In the genomic region with DNA sequence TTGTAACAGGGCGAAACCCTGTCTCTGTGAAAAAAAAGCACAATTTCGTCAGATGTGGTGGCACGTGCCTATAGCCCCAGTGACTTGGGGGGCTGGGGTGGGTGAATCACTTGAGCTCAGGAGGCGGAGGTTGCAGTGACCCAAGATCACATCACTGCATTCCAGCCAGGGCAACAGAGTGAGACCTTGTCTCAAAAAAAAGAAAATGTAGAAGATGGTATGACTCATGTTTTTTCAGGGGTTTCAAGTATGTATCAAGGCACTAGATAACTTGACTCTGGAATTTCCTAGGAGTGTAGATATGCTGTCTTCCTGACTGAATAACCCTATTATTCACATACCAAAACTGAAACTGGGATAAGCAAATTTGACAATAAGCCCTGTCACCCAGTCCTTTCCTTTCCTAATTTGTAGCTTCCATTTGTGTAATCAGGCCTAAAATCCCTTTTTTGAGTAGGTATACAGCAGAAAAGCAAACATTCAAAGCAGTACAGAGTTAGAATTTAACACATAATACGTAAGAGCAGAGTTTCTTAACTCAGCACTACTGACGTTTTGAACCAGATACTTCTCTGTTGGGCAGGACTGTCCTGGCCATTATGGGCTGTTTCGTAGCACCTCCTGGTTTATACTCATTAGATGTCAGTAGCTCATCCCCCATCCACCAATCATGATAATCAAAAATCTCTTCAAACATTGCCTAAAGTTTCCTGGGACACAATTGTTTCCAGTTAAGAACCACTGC, we compare ENCODE assay signal across 11 cellular contexts. TPM values are rescaled to one million over a fixed set of nuclear protein-coding genes. Genes with fewer than 3 reads are reported as not detected.
DNase-seq lines count a peak whose midpoint lies in the region; ATAC-seq and TF ChIP-seq lines count a peak whose summit lies in the region.
"Had no signal": no experiment of that assay in that cellular context is flagged by ENCODE, and none has a peak within 500 bp of the region (broad histone marks: within the 10 kb centered on the region; RNA-seq: fewer than 3 reads in every experiment).

No MANE protein-coding gene starts in this region.

- ATAC-seq in lower lobe of right lung, result peak; percentile 74 to 88
- no peak for ATAC-seq in HG02852 (IDR thresholded peaks at IDR 0.05; ENCODE audit: unreplicated experiment)
- ATAC-seq in HG03520 (IDR thresholded peaks at IDR 0.05; ENCODE audit: unreplicated experiment), result no peak
- ATAC-seq: natural killer cell treated with Interleukin-12 subunit alpha and Interleukin-12 subunit beta and Interleukin-15 and Interleukin-18, amount 100 ng/mL, for 72 hours had no signal

- 69 to 84% (median 82%) methylated on average over 7 of the region's 7 CpGs for WGBS in spleen, 5 donors

- intact Hi-C loops in lower lobe of right lung (cut with DNase I), result no loop called here
- intact Hi-C loops in spleen (cut with DNase I; ENCODE audit: low total_unique reads), result no loop called here

- H3K4me3 ChIP-seq in lower lobe of right lung (no peak overlapping the region), spleen (no peak overlapping the region)

- peak overlapping the region; percentile 64 for H3K27ac ChIP-seq in lower lobe of right lung
- peak overlapping the region in 1 of 8 donors; percentile 48 for H3K27ac ChIP-seq in spleen

- H3K4me1 ChIP-seq in lower lobe of right lung (peaks cover 5% of the 10 kb centered on the region), spleen (peaks cover 0 to 17% (median 3%) of the 10 kb centered on the region in 6 donors)

- in situ Hi-C loops in ACHN (cut with HindIII; ENCODE audit: low pct_ligation_motif_present, low pct_unique_long_range_greater_than_20kb, low sequenced_read_pairs), result no loop called here

- no peak for TF ChIP-seq POLR2A in spleen (IDR thresholded peaks at IDR 0.05)

- H3K9me3 ChIP-seq in lower lobe of right lung (no peaks in the 10 kb centered on the region), spleen (no peaks in the 10 kb centered on the region)

- peak; percentile 98 for DNase-seq in ACHN
- DNase-seq in HK-2 (ENCODE audit: unreplicated experiment), result peak; percentile 81
- DNase-seq in amniotic epithelial cell (ENCODE audit: low read depth), result peak; percentile 96
- DNase-seq in lower lobe of right lung, result no peak
- DNase-seq in NCI-H187 treated with DMSO at 0.1 percent for 48 hours (lab: John Stamatoyannopoulos, UW), result no peak
- no peak for DNase-seq in spleen
- DNase-seq: cortex of kidney had no signal

- no peaks in the 10 kb centered on the region for H3K36me3 ChIP-seq in lower lobe of right lung
- H3K36me3 ChIP-seq in spleen, result no peaks in the 10 kb centered on the region

- no peaks in the 10 kb centered on the region for H3K27me3 ChIP-seq in lower lobe of right lung (ENCODE audit: low read depth)
- peaks cover 0 to 3% (median 0%) of the 10 kb centered on the region in 7 donors for H3K27me3 ChIP-seq in spleen (replicated peaks in 1 of 7)

- no peak for TF ChIP-seq CTCF in lower lobe of right lung (IDR thresholded peaks at IDR 0.05)
- TF ChIP-seq CTCF in spleen (IDR thresholded peaks at IDR 0.05 in 8 of 11, conservative IDR thresholded peaks at IDR 0.05 in 3 of 11), result no peak

RNA-seq across cellular contexts. Expression of a gene that starts 17.3 kb away (rescaled TPM):
- total RNA-seq in lower lobe of right lung (0.65 TPM), spleen (1 to 10 TPM in 1 of 7 donors, not detected in 6; 1.7 TPM)
- polyA plus RNA-seq in spleen, result under 1 TPM in 1 of 3 donors, not detected in 2; 0.02 TPM
- total RNA-seq: subcutaneous adipose tissue had no signal

RNA-seq across cellular contexts. Expression of a gene that starts 33.1 kb away (rescaled TPM):
- total RNA-seq in lower lobe of right lung, result 27.6 TPM
- total RNA-seq in spleen, result 10 to 100 TPM; 20.7 to 48.1 (median 28.4) TPM
- polyA plus RNA-seq in spleen, result 10 to 100 TPM; 20.0 to 28.4 (median 24.6) TPM

RNA-seq across cellular contexts. Expression of a gene that starts 59.4 kb away (rescaled TPM):
- total RNA-seq in lower lobe of right lung, result 357 TPM
- total RNA-seq in spleen, result 100 to 1,000 TPM in 5 of 7 donors, 10 to 100 TPM in 2; 44.2 to 251 (median 126) TPM
- 10 to 100 TPM in 1 of 3 donors, 1 to 10 TPM in 2; 5.0 to 51.4 (median 5.7) TPM for polyA plus RNA-seq in spleen

Comparison
In these comparisons a context has a peak if more than half of its experiments do, and no peak if none do; other contexts are left out.
1. DNase-seq: peak in ACHN (single experiment), HK-2 (single experiment) and amniotic epithelial cell (single experiment); none in lower lobe of right lung (single experiment), NCI-H187 treated with DMSO at 0.1 percent for 48 hours (single experiment) and spleen (single experiment).
2. ATAC-seq: peak in lower lobe of right lung (2 of 2); none in HG02852 (single experiment) and HG03520 (single experiment).